ENCODE assay signal across 1 cellular context in genomic region chr2:54941248-54941984, GRCh38.
A peak's percentile ranks its signal among the peaks of the same experiment; 100 is the strongest.
TF ChIP-seq lines count a peak whose summit lies in the region.

No MANE protein-coding gene starts in this region.

TF ChIP-seq in HepG2, 621 proteins besides CTCF, POLR2A, EP300 and RAD21 (continued from another document and continues in another):
- TF ChIP-seq ZNF788 (CRISPR knock-in tag; IDR thresholded peaks at IDR 0.05; ENCODE audit: borderline replicate concordance) (no peak), SMARCC2 (IDR thresholded peaks at IDR 0.05) (no peak), CENPBD1 (CRISPR knock-in tag; IDR thresholded peaks at IDR 0.05; ENCODE audit: borderline replicate concordance, low read depth) (no peak), ZSCAN25 (CRISPR knock-in tag; IDR thresholded peaks at IDR 0.05) (no peak), THAP8 (CRISPR knock-in tag; IDR thresholded peaks at IDR 0.05; ENCODE audit: borderline replicate concordance) (no peak), ZNF263 (CRISPR knock-in tag; IDR thresholded peaks at IDR 0.05) (0 out of 2 replicates have a peak, but pooled peaks have one; percentile 22), SKI (IDR thresholded peaks at IDR 0.05; ENCODE audit: partially characterized antibody) (no peak), KDM2A (CRISPR knock-in tag; IDR thresholded peaks at IDR 0.05; ENCODE audit: borderline replicate concordance, low read depth) (no peak), ZHX1 (CRISPR knock-in tag; IDR thresholded peaks at IDR 0.05; ENCODE audit: low read depth) (no peak), CHD2 (IDR thresholded peaks at IDR 0.05; ENCODE audit: low read depth, low read length) (no peak), HOXA5 (CRISPR knock-in tag; IDR thresholded peaks at IDR 0.05) (no peak), ZHX2 (IDR thresholded peaks at IDR 0.05; ENCODE audit: low read depth) (no peak), ZHX2 (CRISPR knock-in tag; IDR thresholded peaks at IDR 0.05; ENCODE audit: borderline replicate concordance) (no peak), DBP (CRISPR knock-in tag; IDR thresholded peaks at IDR 0.05; ENCODE audit: not compliant biosample characterization) (no peak), NAIF1 (CRISPR knock-in tag; IDR thresholded peaks at IDR 0.05; ENCODE audit: borderline replicate concordance) (no peak), ZNF160 (CRISPR knock-in tag; IDR thresholded peaks at IDR 0.05) (no peak), DMAP1 (CRISPR knock-in tag; IDR thresholded peaks at IDR 0.05) (no peak), IRF9 (CRISPR knock-in tag; IDR thresholded peaks at IDR 0.05; ENCODE audit: borderline replicate concordance) (no peak), PRPF4 (IDR thresholded peaks at IDR 0.05; ENCODE audit: low read depth, low read length, poor library complexity, severe bottlenecking) (no peak), HOXA7 (CRISPR knock-in tag; IDR thresholded peaks at IDR 0.05) (no peak), ZMYM4 (CRISPR knock-in tag; IDR thresholded peaks at IDR 0.05) (no peak), MED8 (CRISPR knock-in tag; IDR thresholded peaks at IDR 0.05; ENCODE audit: insufficient replicate concordance) (no peak), SMC3 (IDR thresholded peaks at IDR 0.05; ENCODE audit: low read length) (no peak), STAG1 (CRISPR knock-in tag; IDR thresholded peaks at IDR 0.05) (no peak), TFDP2 (CRISPR knock-in tag; IDR thresholded peaks at IDR 0.05) (no peak), ZSCAN21 (CRISPR knock-in tag; IDR thresholded peaks at IDR 0.05; ENCODE audit: borderline replicate concordance) (no peak), ZNF30 (CRISPR knock-in tag; IDR thresholded peaks at IDR 0.05) (no peak), ATF3 (CRISPR knock-in tag; IDR thresholded peaks at IDR 0.05) (no peak), SP1 (IDR thresholded peaks at IDR 0.05) (no peak), SP1 (CRISPR knock-in tag; IDR thresholded peaks at IDR 0.05) (no peak), GABPA (IDR thresholded peaks at IDR 0.05; ENCODE audit: low read depth, low read length) (no peak), GABPA (CRISPR knock-in tag; IDR thresholded peaks at IDR 0.05; ENCODE audit: low read depth) (no peak), ZBTB3 (CRISPR knock-in tag; IDR thresholded peaks at IDR 0.05; ENCODE audit: borderline replicate concordance, low read depth) (no peak), EHMT2 (IDR thresholded peaks at IDR 0.05; ENCODE audit: borderline replicate concordance, low read depth, low read length) (peak; percentile 33; the same call in 1 of the 2 replicates), USF2 (IDR thresholded peaks at IDR 0.05; ENCODE audit: low read depth, low read length) (no peak), USF2 (CRISPR knock-in tag; IDR thresholded peaks at IDR 0.05; ENCODE audit: borderline replicate concordance) (no peak), TGIF2 (CRISPR knock-in tag; IDR thresholded peaks at IDR 0.05) (no peak), NFATC3 (CRISPR knock-in tag; IDR thresholded peaks at IDR 0.05) (no peak), ZBTB21 (CRISPR knock-in tag; IDR thresholded peaks at IDR 0.05) (no peak), CENPX (CRISPR knock-in tag; IDR thresholded peaks at IDR 0.05) (no peak), CSRNP2 (CRISPR knock-in tag; conservative IDR thresholded peaks at IDR 0.05; ENCODE audit: low read depth) (no peak), JUNB (CRISPR knock-in tag; IDR thresholded peaks at IDR 0.05; ENCODE audit: borderline replicate concordance) (no peak), ZNF503 (CRISPR knock-in tag; IDR thresholded peaks at IDR 0.05) (no peak), MXD4 (CRISPR knock-in tag; IDR thresholded peaks at IDR 0.05) (no peak)
